In the genomic region with DNA sequence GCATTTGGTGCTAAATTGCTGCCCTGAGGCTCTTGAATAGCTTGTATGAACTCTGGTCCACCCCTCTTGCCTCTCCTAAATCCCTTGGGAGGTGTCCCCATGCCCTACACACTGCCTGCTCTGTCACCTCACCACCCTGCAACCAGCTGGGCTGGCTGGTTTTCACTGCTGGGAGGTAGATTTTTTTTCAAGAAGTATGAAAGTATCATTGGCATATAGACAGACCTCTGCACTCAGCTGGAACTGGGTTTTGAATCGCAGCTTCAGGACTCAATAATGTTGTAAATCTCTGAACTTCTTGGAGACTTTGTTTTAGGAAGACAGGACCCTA, we compare ENCODE assay signal across 8 cellular contexts.
DNase-seq lines count a peak whose midpoint lies in the region; ATAC-seq and TF ChIP-seq lines count a peak whose summit lies in the region.

No MANE protein-coding gene starts in this region.

- H3K36me3 ChIP-seq in CD8-positive, alpha-beta memory T cell (ENCODE audit: insufficient read depth, low read length): no peaks in the 10 kb centered on the region
- H3K36me3 ChIP-seq in GM23338 (ENCODE audit: insufficient read depth): no peaks in the 10 kb centered on the region
- no peaks in the 10 kb centered on the region for H3K36me3 ChIP-seq in naive thymus-derived CD4-positive, alpha-beta T cell (ENCODE audit: control insufficient read depth in 2 of 3, insufficient read depth in 3 of 3, low read length in 3 of 3)

- no peak for ATAC-seq in GM23338
- peak; percentile 17 for ATAC-seq in naive thymus-derived CD4-positive, alpha-beta T cell
- ATAC-seq in GM21619 (IDR thresholded peaks at IDR 0.05; ENCODE audit: unreplicated experiment): no peak

- H3K27me3 Mint-ChIP-seq in CD8-positive, alpha-beta memory T cell: peaks cover 0 to 2% of the 10 kb centered on the region in 2 donors
- peaks cover 5% of the 10 kb centered on the region for H3K27me3 Mint-ChIP-seq in GM23338 (ENCODE audit: insufficient read depth, low read depth, poor library complexity)
- peaks cover 2% of the 10 kb centered on the region for H3K27me3 Mint-ChIP-seq in activated T-helper 1 cell treated with anti-CD3 and anti-CD28 coated beads, Interleukin-12 subunit alpha, Interleukin-12 subunit beta, Interleukin-2, Interleukin-4 antibody, amounts not matched to agents 30 ng/mL and 10 ng/mL and 1 ng/mL, durations not matched to agents 14 hours and 24 hours and 36 hours (ENCODE audit: insufficient read depth)
- no peaks in the 10 kb centered on the region for H3K27me3 Mint-ChIP-seq in naive thymus-derived CD4-positive, alpha-beta T cell

- no peaks in the 10 kb centered on the region for H3K9me3 ChIP-seq in CD8-positive, alpha-beta memory T cell (ENCODE audit: low read length)
- H3K9me3 ChIP-seq in naive thymus-derived CD4-positive, alpha-beta T cell (ENCODE audit: control insufficient read depth in 2 of 3, low read length in 3 of 3): no peaks in the 10 kb centered on the region

- no peaks in the 10 kb centered on the region for H3F3A ChIP-seq in GM23338 (replicated peaks; ENCODE audit: low read depth)

- no peak overlapping the region for H3K27ac ChIP-seq in CD8-positive, alpha-beta memory T cell (ENCODE audit: low read depth, low read length)
- H3K27ac ChIP-seq in GM23338 (ENCODE audit: low read depth): peak overlapping the region; percentile 6; the same call in 1 of the 2 replicates
- peak overlapping the region; percentile 32 for H3K27ac ChIP-seq in naive thymus-derived CD4-positive, alpha-beta T cell (ENCODE audit: low read depth, low read length)

- no peaks in the 10 kb centered on the region; the same call in 1 of the 2 replicates for H4K20me1 ChIP-seq in GM23338 (replicated peaks; ENCODE audit: insufficient read depth)

- CTCF ChIA-PET in CD8-positive, alpha-beta memory T cell (lab: Charles Lee): interaction anchor here (1.1 kb wide), 1 partner anchor 198 kb away, joined by 4 read pairs; no protein-coding TSS in a partner anchor
- CTCF ChIA-PET in naive thymus-derived CD4-positive, alpha-beta T cell (lab: Charles Lee): interaction anchor here (0.6 to 2.2 kb wide), 2 partner anchors 198 to 311 kb away, joined by 3 to 9 read pairs; no protein-coding TSS in a partner anchor

- no peaks in the 10 kb centered on the region for H3K9me3 Mint-ChIP-seq in CD8-positive, alpha-beta memory T cell
- H3K9me3 Mint-ChIP-seq in GM23338: no peaks in the 10 kb centered on the region
- no peaks in the 10 kb centered on the region for H3K9me3 Mint-ChIP-seq in activated T-helper 1 cell treated with anti-CD3 and anti-CD28 coated beads, Interleukin-12 subunit alpha, Interleukin-12 subunit beta, Interleukin-2, Interleukin-4 antibody, amounts not matched to agents 30 ng/mL and 10 ng/mL and 1 ng/mL, durations not matched to agents 14 hours and 24 hours and 36 hours
- peaks cover 0 to 5% (median 0%) of the 10 kb centered on the region in 11 donors for H3K9me3 Mint-ChIP-seq in naive thymus-derived CD4-positive, alpha-beta T cell

- no peaks in the 10 kb centered on the region for H3K27me3 ChIP-seq in CD8-positive, alpha-beta memory T cell (ENCODE audit: insufficient read depth, low read length, poor library complexity, severe bottlenecking)
- H3K27me3 ChIP-seq in GM23338 (ENCODE audit: insufficient read depth): no peaks in the 10 kb centered on the region
- no peaks in the 10 kb centered on the region for H3K27me3 ChIP-seq in naive thymus-derived CD4-positive, alpha-beta T cell (ENCODE audit: control insufficient read depth in 2 of 2, insufficient read depth in 2 of 2, low read length in 2 of 2)

- no peak for DNase-seq in CD8-positive, alpha-beta memory T cell
- DNase-seq in GM23338 (ENCODE audit: low spot score) (no peak), MV-4-11 (lab: John Stamatoyannopoulos, UW) (no peak), CD1c-positive myeloid dendritic cell (ENCODE audit: extremely low spot score) (no peak)
- no peak for DNase-seq in activated T-helper 1 cell treated with anti-CD3 and anti-CD28 coated beads, Interleukin-12 subunit alpha, Interleukin-12 subunit beta, Interleukin-2, Interleukin-4 antibody, amounts not matched to agents 30 ng/mL and 10 ng/mL and 1 ng/mL, durations not matched to agents 14 hours and 24 hours and 36 hours (ENCODE audit: low spot score)
- DNase-seq in naive thymus-derived CD4-positive, alpha-beta T cell: no peak
- DNase-seq in effector CD8-positive, alpha-beta T cell (lab: John Stamatoyannopoulos, UW): no peak

- intact Hi-C loops in activated T-helper 1 cell treated with anti-CD3 and anti-CD28 coated beads, Interleukin-12 subunit alpha, Interleukin-12 subunit beta, Interleukin-2, Interleukin-4 antibody, amounts not matched to agents 30 ng/mL and 10 ng/mL and 1 ng/mL, durations not matched to agents 14 hours and 24 hours and 36 hours (cut with micrococcal nuclease): loop anchor here (1.0 to 10.0 kb wide), 11 partner anchors 10 to 609 kb away; a partner anchor contains a TSS
- intact Hi-C loops in naive thymus-derived CD4-positive, alpha-beta T cell (cut with micrococcal nuclease): loop anchor here (1.0 to 10.0 kb wide), 9 partner anchors 22 to 231 kb away; a partner anchor contains a TSS

- H3K4me3 Mint-ChIP-seq in CD8-positive, alpha-beta memory T cell: peak overlapping the region in 3 of 7 donors; percentile 1 to 65 (median 12)
- no peak overlapping the region for H3K4me3 Mint-ChIP-seq in GM23338
- peak overlapping the region; percentile 72 for H3K4me3 Mint-ChIP-seq in activated T-helper 1 cell treated with anti-CD3 and anti-CD28 coated beads, Interleukin-12 subunit alpha, Interleukin-12 subunit beta, Interleukin-2, Interleukin-4 antibody, amounts not matched to agents 30 ng/mL and 10 ng/mL and 1 ng/mL, durations not matched to agents 14 hours and 24 hours and 36 hours
- peak overlapping the region; percentile 36 to 78 (median 52) for H3K4me3 Mint-ChIP-seq in naive thymus-derived CD4-positive, alpha-beta T cell

- H3K79me2 ChIP-seq in GM23338 (replicated peaks; ENCODE audit: insufficient read depth): no peaks in the 10 kb centered on the region; the same call in 1 of the 2 replicates

- H3K27ac Mint-ChIP-seq in CD8-positive, alpha-beta memory T cell: peak overlapping the region; percentile 48 to 98 (median 90)
- H3K27ac Mint-ChIP-seq in GM23338: peak overlapping the region; percentile 62; the same call in 1 of the 2 replicates
- H3K27ac Mint-ChIP-seq in activated T-helper 1 cell treated with anti-CD3 and anti-CD28 coated beads, Interleukin-12 subunit alpha, Interleukin-12 subunit beta, Interleukin-2, Interleukin-4 antibody, amounts not matched to agents 30 ng/mL and 10 ng/mL and 1 ng/mL, durations not matched to agents 14 hours and 24 hours and 36 hours: peak overlapping the region; percentile 98
- H3K27ac Mint-ChIP-seq in naive thymus-derived CD4-positive, alpha-beta T cell: peak overlapping the region; percentile 81 to 96 (median 92)

- H3K4me1 Mint-ChIP-seq in CD8-positive, alpha-beta memory T cell: peaks cover 58 to 79% (median 70%) of the 10 kb centered on the region in 3 donors
- H3K4me1 Mint-ChIP-seq in GM23338: peaks cover 53% of the 10 kb centered on the region
- peaks cover 93% of the 10 kb centered on the region for H3K4me1 Mint-ChIP-seq in activated T-helper 1 cell treated with anti-CD3 and anti-CD28 coated beads, Interleukin-12 subunit alpha, Interleukin-12 subunit beta, Interleukin-2, Interleukin-4 antibody, amounts not matched to agents 30 ng/mL and 10 ng/mL and 1 ng/mL, durations not matched to agents 14 hours and 24 hours and 36 hours (ENCODE audit: low read depth)
- H3K4me1 Mint-ChIP-seq in naive thymus-derived CD4-positive, alpha-beta T cell: peaks cover 57 to 87% (median 81%) of the 10 kb centered on the region in 7 donors

- no peaks in the 10 kb centered on the region for H3K9me2 ChIP-seq in GM23338 (ENCODE audit: insufficient read depth)

- POLR2A ChIA-PET in CD8-positive, alpha-beta memory T cell (lab: Charles Lee): interaction anchor here (0.6 kb wide), 1 partner anchor 1573 kb away, joined by 4 read pairs; no protein-coding TSS in a partner anchor
- POLR2A ChIA-PET in naive thymus-derived CD4-positive, alpha-beta T cell (lab: Charles Lee): interaction anchor here (0.6 to 0.8 kb wide), 2 partner anchors 14 to 180 kb away, joined by 3 to 4 read pairs; no protein-coding TSS in a partner anchor

- H3K4me1 ChIP-seq in CD8-positive, alpha-beta memory T cell (ENCODE audit: insufficient read depth, low read length): peaks cover 52% of the 10 kb centered on the region
- peaks cover 32% of the 10 kb centered on the region for H3K4me1 ChIP-seq in GM23338 (ENCODE audit: insufficient read depth)
- H3K4me1 ChIP-seq in naive thymus-derived CD4-positive, alpha-beta T cell (ENCODE audit: control insufficient read depth in 2 of 2, insufficient read depth in 2 of 2, low read length in 2 of 2): peaks cover 31 to 39% of the 10 kb centered on the region in 2 donors

- no peak overlapping the region for H2AFZ ChIP-seq in GM23338

- H3K4me3 ChIP-seq in CD8-positive, alpha-beta memory T cell (ENCODE audit: low read length): no peak overlapping the region
- H3K4me3 ChIP-seq in GM23338: no peak overlapping the region
- H3K4me3 ChIP-seq in naive thymus-derived CD4-positive, alpha-beta T cell (ENCODE audit: low read length): no peak overlapping the region

- H3K36me3 Mint-ChIP-seq in CD8-positive, alpha-beta memory T cell: peaks cover 0 to 8% (median 0%) of the 10 kb centered on the region in 3 donors
- H3K36me3 Mint-ChIP-seq in GM23338 (ENCODE audit: low read depth): no peaks in the 10 kb centered on the region
- H3K36me3 Mint-ChIP-seq in activated T-helper 1 cell treated with anti-CD3 and anti-CD28 coated beads, Interleukin-12 subunit alpha, Interleukin-12 subunit beta, Interleukin-2, Interleukin-4 antibody, amounts not matched to agents 30 ng/mL and 10 ng/mL and 1 ng/mL, durations not matched to agents 14 hours and 24 hours and 36 hours (ENCODE audit: low read depth): peaks cover 26% of the 10 kb centered on the region
- H3K36me3 Mint-ChIP-seq in naive thymus-derived CD4-positive, alpha-beta T cell: peaks cover 0 to 8% (median 3%) of the 10 kb centered on the region in 5 donors

- H3K4me2 ChIP-seq in GM23338: peak overlapping the region; percentile 66; the same call in 1 of the 2 replicates

- TF ChIP-seq CTCF in GM23338 (conservative IDR thresholded peaks at IDR 0.05; ENCODE audit: low read depth in 2 of 2): no peak

TF ChIP-seq in GM23338, 12 proteins besides CTCF, POLR2A, EP300 and RAD21 (continues in another document):
- no peak for TF ChIP-seq CREB1 (CRISPR knock-in tag; IDR thresholded peaks at IDR 0.05; ENCODE audit: low read depth)
- TF ChIP-seq JUNB (IDR thresholded peaks at IDR 0.05; ENCODE audit: unreplicated experiment): no peak
- no peak for TF ChIP-seq POLR2AphosphoS5 (IDR thresholded peaks at IDR 0.05; ENCODE audit: low read depth)
- TF ChIP-seq ZNF331 (CRISPR knock-in tag; IDR thresholded peaks at IDR 0.05; ENCODE audit: low read depth): no peak
